In the genomic region with DNA sequence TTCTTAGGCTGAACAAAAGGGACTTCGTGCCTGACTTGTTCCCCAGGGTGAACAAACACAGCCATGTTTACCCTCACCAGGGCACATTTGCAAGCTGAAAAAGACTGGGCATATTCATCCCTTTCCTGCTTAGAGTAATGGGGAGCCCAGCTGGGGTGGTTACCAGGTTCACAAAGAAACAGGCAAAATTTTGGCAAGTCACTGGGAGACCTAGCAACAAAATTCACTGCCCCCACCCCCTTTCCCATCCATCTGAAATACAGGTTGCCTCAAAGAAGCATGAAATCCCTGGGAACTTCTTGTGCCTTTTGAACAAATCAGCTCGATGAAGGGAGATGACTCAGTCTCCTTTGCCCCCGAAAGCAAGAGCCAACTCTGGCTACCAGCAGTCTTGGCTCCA, we compare ENCODE assay signal across 16 cellular contexts.
"Had no signal": no experiment of that assay in that cellular context is flagged by ENCODE, and none has a peak within 500 bp of the region (broad histone marks: within the 10 kb centered on the region; RNA-seq: fewer than 3 reads in every experiment).

No MANE protein-coding gene starts in this region.

- H3K36me3 ChIP-seq: ascending aorta, colonic mucosa, heart right ventricle, left lung, right atrium auricular region, tibial artery had no signal

- H3K4me1 Mint-ChIP-seq: activated naive CD4-positive, alpha-beta T cell treated with anti-CD3 and anti-CD28 coated beads, Interleukin-2, amount 50 U/mL, for 24 hours; central memory CD8-positive, alpha-beta T cell had no signal

- H3K4me3 Mint-ChIP-seq: activated naive CD4-positive, alpha-beta T cell treated with anti-CD3 and anti-CD28 coated beads, Interleukin-2, amount 50 U/mL, for 24 hours; central memory CD8-positive, alpha-beta T cell; neural crest cell had no signal

- DNase-seq: activated CD4-positive, alpha-beta T cell treated with anti-CD3 and anti-CD28 coated beads, Interleukin-2, amount 50 U/mL, for 4 hours; activated gamma-delta T cell; colonic mucosa; erythroblast; heart right ventricle; left lung; stimulated activated naive CD8-positive, alpha-beta T cell treated with anti-CD3 and anti-CD28 coated beads, Interleukin-15, Interleukin-2, amounts not matched to agents 100 U/mL and 50 U/mL, for 24 hours; tibial artery had no signal

- H3K27me3 Mint-ChIP-seq: central memory CD8-positive, alpha-beta T cell; progenitor cell of endocrine pancreas had no signal

- H3K9me3 Mint-ChIP-seq: activated naive CD4-positive, alpha-beta T cell treated with anti-CD3 and anti-CD28 coated beads, Interleukin-2, amount 50 U/mL, for 24 hours; neural crest cell had no signal

- ATAC-seq: left lung; stimulated activated naive CD8-positive, alpha-beta T cell treated with anti-CD3 and anti-CD28 coated beads, Interleukin-15, Interleukin-2, amounts not matched to agents 100 U/mL and 50 U/mL, for 24 hours had no signal

- H3K9me3 ChIP-seq: ascending aorta, colonic mucosa, heart right ventricle, left lung, right atrium auricular region, tibial artery had no signal

- H3K4me1 ChIP-seq: colonic mucosa, left lung had no signal

- H3K4me3 ChIP-seq: ascending aorta, colonic mucosa, heart right ventricle, left lung, right atrium auricular region, skin epidermis, tibial artery had no signal

- H3K27me3 ChIP-seq: ascending aorta, colonic mucosa, heart right ventricle, left lung, right atrium auricular region, tibial artery had no signal

- H3K36me3 Mint-ChIP-seq: activated naive CD4-positive, alpha-beta T cell treated with anti-CD3 and anti-CD28 coated beads, Interleukin-2, amount 50 U/mL, for 24 hours had no signal

- H3K27ac Mint-ChIP-seq: activated naive CD4-positive, alpha-beta T cell treated with anti-CD3 and anti-CD28 coated beads, Interleukin-2, amount 50 U/mL, for 24 hours had no signal

- H3K27ac ChIP-seq: colonic mucosa, heart right ventricle, left lung, skin epidermis, VCaP had no signal
